7 cellular contexts compared by ENCODE assay signal in genomic region chr7:16540559-16540958, GRCh38. TPM values are rescaled to one million over a fixed set of nuclear protein-coding genes. Genes with fewer than 3 reads are reported as not detected.
"Had no signal": no experiment of that assay in that cellular context is flagged by ENCODE, and none has a peak within 500 bp of the region (broad histone marks: within the 10 kb centered on the region; RNA-seq: fewer than 3 reads in every experiment).

No MANE protein-coding gene starts in this region.

RNA-seq across cellular contexts. Expression of gene LRRC72, which starts 13.9 kb away (rescaled TPM):
- total RNA-seq: GM23248, H4, H7, HepG2, HFFc6, HT1080 had no signal
- polyA plus RNA-seq: GM23248, HepG2, IgD-negative memory B cell had no signal
